22 cellular contexts compared by ENCODE assay signal in genomic region chr19:28018499-28018898, GRCh38.
"Had no signal": no experiment of that assay in that cellular context is flagged by ENCODE, and none has a peak within 500 bp of the region (broad histone marks: within the 10 kb centered on the region; RNA-seq: fewer than 3 reads in every experiment).

No MANE protein-coding gene starts in this region.

- DNase-seq: nephron progenitor cell; nucleus accumbens; pancreas; right cardiac atrium; right lobe of liver; sigmoid colon; small intestine; stimulated activated CD4-positive, alpha-beta T cell treated with anti-CD3 and anti-CD28 coated beads, Interleukin-15, amount 100 ng/mL, for 24 hours; stimulated activated CD4-positive, alpha-beta T cell treated with anti-CD3 and anti-CD28 coated beads, Interleukin-2, amount 100 ng/mL, for 24 hours; stimulated activated CD4-positive, alpha-beta T cell treated with anti-CD3 and anti-CD28 coated beads, Interleukin-2, amount 100 ng/mL, for 48 hours; stimulated activated CD4-positive, alpha-beta T cell treated with anti-CD3 and anti-CD28 coated beads, Interleukin-4, amount 100 ng/mL, for 24 hours; stimulated activated naive B cell treated with anti-CD40 and anti-IgM and Interleukin-4, amounts not matched to agents 10 μg/mL and 1 μg/mL and 100 μg/mL, for 72 hours; stimulated activated naive CD4-positive, alpha-beta T cell treated with Interleukin-2 at 50 U/mL for 16 hours; stomach; thyroid gland; trophoblast cell; upper lobe of left lung had no signal

- H3K4me3 ChIP-seq: pancreas, prostate gland, right lobe of liver, sigmoid colon, stomach, thoracic aorta, thyroid gland, tibial nerve, upper lobe of left lung, vagina had no signal

- H3K9me3 ChIP-seq: neutrophil, pancreas, prostate gland, right lobe of liver, sigmoid colon, stomach, thoracic aorta, thyroid gland, tibial nerve, upper lobe of left lung, vagina had no signal

- H3K27ac ChIP-seq: neutrophil, pancreas, prostate gland, right lobe of liver, sigmoid colon, stomach, thoracic aorta, thyroid gland, tibial nerve, upper lobe of left lung, vagina had no signal

- H3K27me3 ChIP-seq: neutrophil, pancreas, right lobe of liver, sigmoid colon, thyroid gland, tibial nerve, upper lobe of left lung, vagina had no signal

- H3K36me3 ChIP-seq: neutrophil, pancreas, prostate gland, right lobe of liver, sigmoid colon, stomach, thoracic aorta, thyroid gland, tibial nerve, upper lobe of left lung, vagina had no signal
